Comparison of ENCODE assay signal across 21 cellular contexts in the genomic region with DNA sequence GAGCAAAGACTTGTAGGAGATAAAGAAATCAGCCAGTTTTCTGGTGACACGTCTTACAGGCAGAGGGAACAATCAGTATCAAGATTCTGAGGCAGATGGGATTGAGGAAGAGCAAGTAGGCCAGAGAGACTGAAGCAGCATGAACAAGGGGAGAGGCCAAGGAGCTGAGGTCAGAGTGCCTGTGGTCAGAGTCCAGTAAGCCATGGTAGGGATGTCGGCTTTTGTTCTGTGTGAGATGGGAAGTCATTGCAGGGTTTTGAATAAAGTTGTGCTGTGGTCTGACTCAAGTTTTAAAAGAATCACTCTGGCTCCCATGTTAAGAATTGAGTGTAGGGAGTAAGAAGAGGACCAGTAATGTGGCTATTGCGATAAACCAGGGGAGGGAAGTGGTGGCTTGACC.
DNase-seq lines count a peak whose midpoint lies in the region; ATAC-seq, FAIRE-seq and TF ChIP-seq lines count a peak whose summit lies in the region.
"Had no signal": no experiment of that assay in that cellular context is flagged by ENCODE, and none has a peak within 500 bp of the region (broad histone marks: within the 10 kb centered on the region; RNA-seq: fewer than 3 reads in every experiment).

No MANE protein-coding gene starts in this region.

- TF ChIP-seq CTCF in H1 (IDR thresholded peaks at IDR 0.05; ENCODE audit: control extremely low read depth in 1 of 3, insufficient read depth in 1 of 3, low read depth in 1 of 3, low read length in 3 of 3) (no peak), nephron progenitor cell (IDR thresholded peaks at IDR 0.05) (no peak), hepatocyte (IDR thresholded peaks at IDR 0.05; ENCODE audit: poor library complexity) (no peak)
- no peak for TF ChIP-seq CTCF in CD8-positive, alpha-beta T cell (IDR thresholded peaks at IDR 0.05)

- no peak overlapping the region for H3K9ac ChIP-seq in H1 (replicated peaks in 1 of 4; ENCODE audit: extremely low read depth in 1 of 4, low read depth in 3 of 4, low read length in 3 of 4)

- H3K4me1 Mint-ChIP-seq in nephron progenitor cell: peaks cover 23% of the 10 kb centered on the region
- peaks cover 3% of the 10 kb centered on the region for H3K4me1 Mint-ChIP-seq in activated T-cell treated with anti-CD3 and anti-CD28 coated beads, Interleukin-2, amount 50 U/mL, for 24 hours (ENCODE audit: low read depth)
- peaks cover 9% of the 10 kb centered on the region for H3K4me1 Mint-ChIP-seq in CD8-positive, alpha-beta T cell (ENCODE audit: low read depth)

- H3K36me3 ChIP-seq in MG63 (no peaks in the 10 kb centered on the region), H1 (ENCODE audit: control insufficient read depth in 2 of 4, insufficient read depth in 4 of 4, low read length in 3 of 4) (no peaks in the 10 kb centered on the region), hepatocyte (replicated peaks; ENCODE audit: insufficient read depth, low read depth) (no peaks in the 10 kb centered on the region)
- no peaks in the 10 kb centered on the region for H3K36me3 ChIP-seq in CD8-positive, alpha-beta T cell (ENCODE audit: insufficient read depth, low read length)
- H3K36me3 ChIP-seq: esophagus muscularis mucosa, right atrium auricular region, SJSA1 had no signal

- H3K27me3 Mint-ChIP-seq in nephron progenitor cell (ENCODE audit: low read depth, poor library complexity): no peaks in the 10 kb centered on the region
- no peaks in the 10 kb centered on the region for H3K27me3 Mint-ChIP-seq in activated T-cell treated with anti-CD3 and anti-CD28 coated beads, Interleukin-2, amount 50 U/mL, for 24 hours
- peaks cover 3% of the 10 kb centered on the region for H3K27me3 Mint-ChIP-seq in CD8-positive, alpha-beta T cell (ENCODE audit: low read depth)
- H3K27me3 Mint-ChIP-seq: activated naive CD4-positive, alpha-beta T cell treated with anti-CD3 and anti-CD28 coated beads, Interleukin-2, amount 50 U/mL, for 24 hours had no signal

- H2BK20ac ChIP-seq in H1 (ENCODE audit: low read length): peak overlapping the region; percentile 69; the same call in 1 of the 2 replicates

- TF ChIP-seq EP300 in H1 (IDR thresholded peaks at IDR 0.05; ENCODE audit: borderline replicate concordance in 1 of 2, low read depth in 2 of 2, low read length in 2 of 2): no peak

- H4K20me1 ChIP-seq in H1 (replicated peaks in 1 of 2; ENCODE audit: control insufficient read depth in 1 of 2, insufficient read depth in 2 of 2, low read length in 2 of 2): no peaks in the 10 kb centered on the region
- no peaks in the 10 kb centered on the region for H4K20me1 ChIP-seq in hepatocyte (ENCODE audit: insufficient read depth, poor library complexity, severe bottlenecking)

- ATAC-seq in CD8-positive, alpha-beta T cell: no peak
- no peak for ATAC-seq in HG03196 (IDR thresholded peaks at IDR 0.05; ENCODE audit: unreplicated experiment)

- TF ChIP-seq RAD21 in H1 (IDR thresholded peaks at IDR 0.05 in 1 of 2, conservative IDR thresholded peaks at IDR 0.05 in 1 of 2; ENCODE audit: low read depth in 2 of 2, low read length in 2 of 2): no peak

- no peaks in the 10 kb centered on the region; the same call in 1 of the 2 replicates for H3K23me2 ChIP-seq in H1 (ENCODE audit: low read depth, low read length)

- intact Hi-C loops in CD8-positive, alpha-beta T cell (cut with DNase I, micrococcal nuclease): no loop called here

- no peak overlapping the region for H3K14ac ChIP-seq in H1 (ENCODE audit: insufficient read length)

- peaks cover 5% of the 10 kb centered on the region for H3K9me3 Mint-ChIP-seq in nephron progenitor cell
- peaks cover 7% of the 10 kb centered on the region for H3K9me3 Mint-ChIP-seq in activated T-cell treated with anti-CD3 and anti-CD28 coated beads, Interleukin-2, amount 50 U/mL, for 24 hours
- H3K9me3 Mint-ChIP-seq in CD8-positive, alpha-beta T cell: no peaks in the 10 kb centered on the region
- H3K9me3 Mint-ChIP-seq: activated naive CD4-positive, alpha-beta T cell treated with anti-CD3 and anti-CD28 coated beads, Interleukin-2, amount 50 U/mL, for 24 hours had no signal

- H4K91ac ChIP-seq in H1 (replicated peaks; ENCODE audit: insufficient read length, low read length): no peak overlapping the region

- H3K27me3 ChIP-seq in MG63 (no peaks in the 10 kb centered on the region), H1 (replicated peaks in 1 of 4; ENCODE audit: control insufficient read depth in 3 of 4, extremely low read depth in 1 of 4, insufficient read depth in 3 of 4, low read length in 3 of 4) (no peaks in the 10 kb centered on the region), hepatocyte (no peaks in the 10 kb centered on the region)
- no peaks in the 10 kb centered on the region for H3K27me3 ChIP-seq in CD8-positive, alpha-beta T cell (ENCODE audit: insufficient read depth, low read length)
- H3K27me3 ChIP-seq: esophagus muscularis mucosa, right atrium auricular region, SJSA1 had no signal

- DNase-seq in Ammon's horn (ENCODE audit: low spot score): peak; percentile 21
- peak; percentile 9 for DNase-seq in MG63
- DNase-seq in H1 (ENCODE audit: low read depth in 1 of 2, low spot score in 2 of 2): no peak
- DNase-seq in nephron progenitor cell: no peak
- DNase-seq in hepatocyte (ENCODE audit: low spot score): no peak
- no peak for DNase-seq in activated T-cell treated with anti-CD3 and anti-CD28 coated beads, Interleukin-2, amount 50 U/mL, for 24 hours
- DNase-seq in CD8-positive, alpha-beta T cell: no peak
- DNase-seq: activated CD4-positive, alpha-beta T cell treated with anti-CD3 and anti-CD28 coated beads, Interleukin-2, amount 50 U/mL, for 4 hours; activated T-cell treated with anti-CD3 and anti-CD28 coated beads, Interleukin-2, amount 50 U/mL, for 1 hour; COR-L47; MM.1S; NCI-H2029 treated with DMSO at 0.1 percent for 48 hours; NCI-H510A treated with DMSO at 0.1 percent for 48 hours had no signal

- peak overlapping the region; percentile 2 for H3K27ac Mint-ChIP-seq in nephron progenitor cell
- H3K27ac Mint-ChIP-seq in activated T-cell treated with anti-CD3 and anti-CD28 coated beads, Interleukin-2, amount 50 U/mL, for 24 hours: no peak overlapping the region
- no peak overlapping the region for H3K27ac Mint-ChIP-seq in CD8-positive, alpha-beta T cell
- H3K27ac Mint-ChIP-seq: activated naive CD4-positive, alpha-beta T cell treated with anti-CD3 and anti-CD28 coated beads, Interleukin-2, amount 50 U/mL, for 24 hours had no signal

- H3K4me3 ChIP-seq in MG63 (no peak overlapping the region), H1 (ENCODE audit: extremely low read depth in 1 of 4, insufficient read depth in 2 of 4, low read depth in 3 of 4, low read length in 4 of 4) (no peak overlapping the region), hepatocyte (no peak overlapping the region)
- no peak overlapping the region for H3K4me3 ChIP-seq in CD8-positive, alpha-beta T cell (ENCODE audit: low read depth, low read length)
- H3K4me3 ChIP-seq: lung, SJSA1 had no signal

- CTCF ChIA-PET in H1 (lab: Charles Lee; ENCODE audit: partially characterized antibody): interaction anchor here (1.0 kb wide), 1 partner anchor 13 kb away, joined by 4 read pairs; no protein-coding TSS in a partner anchor
- CTCF ChIA-PET in CD8-positive, alpha-beta T cell (lab: Charles Lee): no interaction called here

- H3K4me2 ChIP-seq in H1 (ENCODE audit: insufficient read depth in 1 of 2, low read depth in 2 of 2, low read length in 2 of 2) (no peak overlapping the region), hepatocyte (no peak overlapping the region)

- peak overlapping the region; percentile 76; the same call in 1 of the 2 replicates for H2AFZ ChIP-seq in H1 (ENCODE audit: low read length)
- H2AFZ ChIP-seq in hepatocyte: no peak overlapping the region

- H3K9me3 ChIP-seq in MG63 (no peaks in the 10 kb centered on the region; the same call in 1 of the 2 replicates), H1 (ENCODE audit: insufficient read depth in 2 of 2, low read depth in 1 of 2, low read length in 1 of 2) (peaks cover 0 to 3% of the 10 kb centered on the region in 2 experiments; a peak in 1 of 4 replicates), hepatocyte (ENCODE audit: low read depth) (no peaks in the 10 kb centered on the region)
- no peaks in the 10 kb centered on the region for H3K9me3 ChIP-seq in CD8-positive, alpha-beta T cell (ENCODE audit: low read length)
- H3K9me3 ChIP-seq: esophagus muscularis mucosa, right atrium auricular region, SJSA1 had no signal

- WGBS in H1 (ENCODE audit: extremely low coverage in 1 of 2, insufficient coverage in 1 of 2, insufficient read length in 1 of 2, insufficient replicate concordance in 2 of 2, low coverage in 1 of 2, low lambda C conversion rate in 2 of 2, missing lambda C conversion rate in 1 of 2), 2 experiments: 86% methylated on average over 3 of the region's 3 CpGs; no CpG with 5 or more reads in 1 of the 2 experiments
- WGBS in hepatocyte (ENCODE audit: low lambda C conversion rate, missing lambda C conversion rate): 90% methylated on average over 3 of the region's 3 CpGs

- H2BK15ac ChIP-seq in H1 (ENCODE audit: low read length): no peak overlapping the region

- 0 out of 2 replicates have a peak overlapping the region, but pooled peaks have one; percentile 13 for H2BK5ac ChIP-seq in H1 (ENCODE audit: low read depth, low read length)

- H2BK120ac ChIP-seq in H1 (replicated peaks; ENCODE audit: low read depth, low read length): no peak overlapping the region

- no peak for FAIRE-seq in H1 (lab: Jason Lieb, UNC)
- FAIRE-seq: HTR-8/SVneo had no signal

- no peak overlapping the region for H3K4me3 Mint-ChIP-seq in nephron progenitor cell
- no peak overlapping the region for H3K4me3 Mint-ChIP-seq in activated T-cell treated with anti-CD3 and anti-CD28 coated beads, Interleukin-2, amount 50 U/mL, for 24 hours
- no peak overlapping the region for H3K4me3 Mint-ChIP-seq in CD8-positive, alpha-beta T cell
- H3K4me3 Mint-ChIP-seq: activated naive CD4-positive, alpha-beta T cell treated with anti-CD3 and anti-CD28 coated beads, Interleukin-2, amount 50 U/mL, for 24 hours; neural crest cell had no signal

- H3K18ac ChIP-seq in H1 (ENCODE audit: extremely low read depth, low read length): no peak overlapping the region

- no peak overlapping the region for H3K23ac ChIP-seq in H1 (ENCODE audit: insufficient read length)

- H4K5ac ChIP-seq in H1 (ENCODE audit: insufficient read length, low read depth, low read length): no peak overlapping the region

- H3K56ac ChIP-seq in H1 (replicated peaks; ENCODE audit: insufficient read length, low read depth, low read length): no peak overlapping the region

- no peaks in the 10 kb centered on the region for H3K36me3 Mint-ChIP-seq in nephron progenitor cell (ENCODE audit: low read depth)
- no peaks in the 10 kb centered on the region for H3K36me3 Mint-ChIP-seq in activated T-cell treated with anti-CD3 and anti-CD28 coated beads, Interleukin-2, amount 50 U/mL, for 24 hours (ENCODE audit: low read depth)
- no peaks in the 10 kb centered on the region for H3K36me3 Mint-ChIP-seq in CD8-positive, alpha-beta T cell
- H3K36me3 Mint-ChIP-seq: activated naive CD4-positive, alpha-beta T cell treated with anti-CD3 and anti-CD28 coated beads, Interleukin-2, amount 50 U/mL, for 24 hours had no signal

- no peak for TF ChIP-seq POLR2A in H1 (IDR thresholded peaks at IDR 0.05; ENCODE audit: control extremely low read depth in 1 of 2, low read depth in 2 of 2, low read length in 2 of 2)

- H3K79me2 ChIP-seq in H1 (ENCODE audit: control insufficient read depth in 1 of 2, insufficient read depth in 2 of 2, low read length in 2 of 2) (no peaks in the 10 kb centered on the region), hepatocyte (no peaks in the 10 kb centered on the region)

- no peak overlapping the region for H4K8ac ChIP-seq in H1 (ENCODE audit: extremely low read depth, insufficient read depth, low read length)

- H3K4ac ChIP-seq in H1 (replicated peaks; ENCODE audit: insufficient read length, low read depth, low read length): no peak overlapping the region

- H2AK5ac ChIP-seq in H1 (ENCODE audit: low read depth, low read length): no peak overlapping the region

- H2BK12ac ChIP-seq in H1 (ENCODE audit: low read depth, low read length): peak overlapping the region; percentile 51; the same call in 1 of the 2 replicates

- H3K4me1 ChIP-seq in H1 (replicated peaks in 1 of 4; ENCODE audit: control insufficient read depth in 3 of 4, insufficient read depth in 4 of 4, low read length in 3 of 4) (peaks cover 2 to 10% (median 3%) of the 10 kb centered on the region in 4 experiments; a peak in 6 of 7 replicates), hepatocyte (ENCODE audit: insufficient read depth) (peaks cover 6% of the 10 kb centered on the region)
- no peaks in the 10 kb centered on the region for H3K4me1 ChIP-seq in CD8-positive, alpha-beta T cell (ENCODE audit: insufficient read depth, low read length)
- H3K4me1 ChIP-seq: right atrium auricular region had no signal

- H3K27ac ChIP-seq in H1 (ENCODE audit: low read depth, low read length) (no peak overlapping the region), hepatocyte (no peak overlapping the region)
- no peak overlapping the region for H3K27ac ChIP-seq in CD8-positive, alpha-beta T cell (ENCODE audit: low read depth, low read length)
- H3K27ac ChIP-seq: esophagus muscularis mucosa, right atrium auricular region, SJSA1 had no signal

- H3K9me2 ChIP-seq in hepatocyte (replicated peaks; ENCODE audit: insufficient read depth): no peaks in the 10 kb centered on the region

- no peaks in the 10 kb centered on the region for H3K79me1 ChIP-seq in H1 (ENCODE audit: low read depth, low read length)

- POLR2A ChIA-PET in H1 (lab: Charles Lee; ENCODE audit: partially characterized antibody): no interaction called here
- POLR2A ChIA-PET in CD8-positive, alpha-beta T cell (lab: Charles Lee): no interaction called here

Comparison
In these comparisons a context has a peak if more than half of its experiments do, and no peak if none do; other contexts are left out.
1. DNase-seq: peak in Ammon's horn (single experiment) and MG63 (single experiment); none in H1 (0 of 2), nephron progenitor cell (single experiment), hepatocyte (single experiment), activated T-cell treated with anti-CD3 and anti-CD28 coated beads, Interleukin-2, amount 50 U/mL, for 24 hours (single experiment) and CD8-positive, alpha-beta T cell (0 of 7).